17 cellular contexts compared by ENCODE assay signal in the genomic region with DNA sequence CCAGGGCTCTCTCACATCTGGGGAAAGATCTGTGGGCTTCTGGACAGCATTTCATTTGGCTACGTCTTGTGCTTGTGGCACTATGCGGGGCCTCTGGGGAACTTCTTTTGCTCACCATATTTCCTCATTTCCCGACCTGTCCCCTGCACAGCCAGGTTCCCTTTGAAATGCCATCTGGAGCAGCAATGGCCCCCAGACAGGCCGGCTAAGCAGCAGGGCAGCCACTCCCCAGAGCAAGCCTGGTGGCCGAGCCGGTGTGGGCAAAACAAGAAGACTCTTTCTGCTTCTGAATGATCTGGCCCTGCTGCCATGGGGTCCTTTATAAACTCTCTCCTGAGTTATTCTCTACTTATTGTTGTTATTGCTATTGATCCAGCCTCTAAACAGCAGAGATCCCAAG.
A peak's percentile ranks its signal among the peaks of the same experiment; 100 is the strongest.
DNase-seq lines count a peak whose midpoint lies in the region; ATAC-seq and TF ChIP-seq lines count a peak whose summit lies in the region.
"Had no signal": no experiment of that assay in that cellular context is flagged by ENCODE, and none has a peak within 500 bp of the region (broad histone marks: within the 10 kb centered on the region; RNA-seq: fewer than 3 reads in every experiment).

No MANE protein-coding gene starts in this region.

- peaks cover 0 to 10% (median 8%) of the 10 kb centered on the region in 8 donors for H3K9me3 ChIP-seq in spleen

- H3K4me3 ChIP-seq in spleen, result no peak overlapping the region
- H3K4me3 ChIP-seq: GM23248, K562 had no signal

- no peak overlapping the region for H3K4me3 Mint-ChIP-seq in nephron progenitor cell
- H3K4me3 Mint-ChIP-seq: CD4-positive, alpha-beta T cell had no signal

- peaks cover 21% of the 10 kb centered on the region for H3K4me1 Mint-ChIP-seq in nephron progenitor cell

- H3K36me3 ChIP-seq in spleen, result no peaks in the 10 kb centered on the region

- H3K27me3 Mint-ChIP-seq in nephron progenitor cell (ENCODE audit: low read depth, poor library complexity), result peaks cover 6% of the 10 kb centered on the region

- in situ Hi-C loops in G401 (cut with HindIII; ENCODE audit: low sequenced_read_pairs), result no loop called here

- H3K27ac ChIP-seq in spleen, result no peak overlapping the region
- H3K27ac ChIP-seq: GM23248 had no signal

- TF ChIP-seq POLR2A in spleen (IDR thresholded peaks at IDR 0.05), result no peak

- H3K36me3 Mint-ChIP-seq in nephron progenitor cell (ENCODE audit: low read depth), result no peaks in the 10 kb centered on the region

- no peak for ATAC-seq in HG02623 (IDR thresholded peaks at IDR 0.05; ENCODE audit: unreplicated experiment)
- no peak for ATAC-seq in GM21526 (IDR thresholded peaks at IDR 0.05; ENCODE audit: low FRiP score, unreplicated experiment)
- no peak for ATAC-seq in GM21515 (IDR thresholded peaks at IDR 0.05; ENCODE audit: unreplicated experiment)
- ATAC-seq: HCT116, K562 had no signal

- H3K27me3 ChIP-seq in spleen (replicated peaks in 1 of 7), result peaks cover 0 to 36% (median 0%) of the 10 kb centered on the region in 7 donors

- H3K27ac Mint-ChIP-seq in nephron progenitor cell, result peak overlapping the region; percentile 29
- H3K27ac Mint-ChIP-seq: CD4-positive, alpha-beta T cell had no signal

- DNase-seq in G401 (ENCODE audit: low spot score) (peak; percentile 57), NCI-H69 (lab: John Stamatoyannopoulos, UW) (peak; percentile 62), nephron progenitor cell (no peak), spleen (peak; percentile 56)
- DNase-seq: ACHN; Calu3; CD4-positive, alpha-beta T cell; DMS153; DMS79 treated with DMSO at 0.1 percent for 48 hours; EL; GDM1; GM23248 had no signal

- TF ChIP-seq CTCF in nephron progenitor cell (IDR thresholded peaks at IDR 0.05), result no peak
- TF ChIP-seq CTCF in spleen (IDR thresholded peaks at IDR 0.05 in 8 of 11, conservative IDR thresholded peaks at IDR 0.05 in 3 of 11), result no peak

- H3K4me1 ChIP-seq in spleen, result no peaks in the 10 kb centered on the region

- peaks cover 11% of the 10 kb centered on the region for H3K9me3 Mint-ChIP-seq in nephron progenitor cell

- intact Hi-C loops in spleen (cut with DNase I; ENCODE audit: low total_unique reads), result no loop called here

- 39 to 60% (median 54%) methylated on average over 6 of the region's 6 CpGs for WGBS in spleen, 5 donors
